ENCODE assay signal across 22 cellular contexts in the genomic region with DNA sequence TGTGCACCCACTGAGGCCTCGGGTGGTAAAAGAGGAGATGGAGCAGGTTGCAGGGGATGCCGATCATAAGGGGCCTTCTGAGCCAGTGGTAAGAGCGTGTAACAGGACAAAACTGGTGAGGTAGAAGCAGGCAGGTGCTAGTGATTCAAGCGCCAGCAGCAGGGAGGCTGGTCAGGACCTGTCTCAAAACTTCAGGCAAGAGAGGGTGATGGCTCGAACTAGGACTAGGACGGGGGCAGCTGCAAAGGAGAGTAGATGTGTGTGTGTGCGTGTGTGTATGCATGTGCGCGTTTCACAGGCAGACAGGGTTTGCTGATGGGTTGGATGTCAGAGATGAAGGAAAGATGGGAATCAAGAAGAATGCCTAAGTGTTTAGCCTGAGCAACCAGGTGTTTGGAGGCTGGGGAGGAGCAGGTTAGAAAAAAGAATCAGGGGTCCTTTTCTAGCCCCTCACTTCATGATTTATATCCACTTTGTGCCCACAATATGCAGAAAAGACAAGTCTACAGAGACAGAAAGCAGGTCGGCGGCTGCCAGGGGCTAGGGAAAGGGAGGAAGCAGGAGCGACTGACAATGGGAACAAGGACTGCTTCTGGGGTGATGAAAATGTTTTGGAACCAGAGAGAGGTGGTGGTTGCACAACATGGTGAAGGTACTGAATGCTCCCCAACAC. TPM values are rescaled to one million over a fixed set of nuclear protein-coding genes. Genes with fewer than 3 reads are reported as not detected.
A peak's percentile ranks its signal among the peaks of the same experiment; 100 is the strongest.
DNase-seq lines count a peak whose midpoint lies in the region; ATAC-seq and TF ChIP-seq lines count a peak whose summit lies in the region.
"Had no signal": no experiment of that assay in that cellular context is flagged by ENCODE, and none has a peak within 500 bp of the region (broad histone marks: within the 10 kb centered on the region; RNA-seq: fewer than 3 reads in every experiment).

No MANE protein-coding gene starts in this region.

- intact Hi-C loops in IMR-90 (cut with micrococcal nuclease): no loop called here

- no peak overlapping the region for H4K8ac ChIP-seq in IMR-90 (ENCODE audit: low read depth in 2 of 2, low read length in 2 of 2)

- H3K27me3 ChIP-seq in IMR-90 (ENCODE audit: control insufficient read depth, insufficient read depth, low read length): no peaks in the 10 kb centered on the region
- no peaks in the 10 kb centered on the region for H3K27me3 ChIP-seq in osteoblast (ENCODE audit: insufficient read depth, low read length)

- TF ChIP-seq CTCF in IMR-90 (conservative IDR thresholded peaks at IDR 0.05; ENCODE audit: low read depth, low read length): no peak
- TF ChIP-seq CTCF in osteoblast (IDR thresholded peaks at IDR 0.05; ENCODE audit: extremely low read depth, low read depth, low read length): no peak

- ATAC-seq in IMR-90 (ENCODE audit: low read depth) (no peak), GM19023 (IDR thresholded peaks at IDR 0.05; ENCODE audit: unreplicated experiment) (no peak), GM18519 (IDR thresholded peaks at IDR 0.05; ENCODE audit: low FRiP score, unreplicated experiment) (no peak), HG02970 (IDR thresholded peaks at IDR 0.05; ENCODE audit: low FRiP score, unreplicated experiment) (no peak)
- ATAC-seq: K562, Right ventricle myocardium inferior had no signal

- in situ Hi-C loops in IMR-90 (cut with MboI; ENCODE audit: low sequenced_read_pairs): no loop called here

- H3K4me3 Mint-ChIP-seq in activated naive CD4-positive, alpha-beta T cell treated with anti-CD3 and anti-CD28 coated beads, Interleukin-2, amount 50 U/mL, for 24 hours: no peak overlapping the region
- H3K4me3 Mint-ChIP-seq in activated naive CD4-positive, alpha-beta T cell treated with anti-CD3 and anti-CD28 coated beads, Interleukin-2, amount 10 ng/mL, durations not matched to agents 7 days and 5 days: no peak overlapping the region
- H3K4me3 Mint-ChIP-seq: HFFc6 had no signal

- H3K27ac ChIP-seq in IMR-90 (ENCODE audit: insufficient read depth, low read length) (no peak overlapping the region), caudate nucleus (ENCODE audit: low read depth, low read length) (peak overlapping the region; percentile 52), osteoblast (ENCODE audit: low read depth, low read length) (no peak overlapping the region)

- H2AK9ac ChIP-seq in IMR-90 (replicated peaks; ENCODE audit: low read depth, low read length, poor library complexity): peak overlapping the region; percentile 76

- H3K4ac ChIP-seq in IMR-90 (ENCODE audit: low read depth, low read length): no peak overlapping the region

- H3K36me3 Mint-ChIP-seq in activated naive CD4-positive, alpha-beta T cell treated with anti-CD3 and anti-CD28 coated beads, Interleukin-2, amount 50 U/mL, for 24 hours: peaks cover 1% of the 10 kb centered on the region
- peaks cover 50% of the 10 kb centered on the region for H3K36me3 Mint-ChIP-seq in activated naive CD4-positive, alpha-beta T cell treated with anti-CD3 and anti-CD28 coated beads, Interleukin-2, amount 10 ng/mL, durations not matched to agents 7 days and 5 days

- no peaks in the 10 kb centered on the region for H3K36me3 ChIP-seq in IMR-90 (ENCODE audit: control insufficient read depth, insufficient read depth, low read length)
- H3K36me3 ChIP-seq in osteoblast (ENCODE audit: insufficient read depth, low read length): no peaks in the 10 kb centered on the region

- H4K20me1 ChIP-seq in IMR-90 (ENCODE audit: insufficient read depth, low read length) (no peaks in the 10 kb centered on the region), osteoblast (ENCODE audit: insufficient read depth, low read length) (no peaks in the 10 kb centered on the region)

- dilution Hi-C loops in IMR-90 (cut with HindIII; ENCODE audit: low sequenced_read_pairs, unreplicated experiment): no loop called here

- peak overlapping the region; percentile 69 for H3K27ac Mint-ChIP-seq in activated naive CD4-positive, alpha-beta T cell treated with anti-CD3 and anti-CD28 coated beads, Interleukin-2, amount 50 U/mL, for 24 hours
- no peak overlapping the region for H3K27ac Mint-ChIP-seq in activated naive CD4-positive, alpha-beta T cell treated with anti-CD3 and anti-CD28 coated beads, Interleukin-2, amount 10 ng/mL, durations not matched to agents 7 days and 5 days
- H3K27ac Mint-ChIP-seq: HFFc6 had no signal

- H3K9ac ChIP-seq in IMR-90 (ENCODE audit: low read depth, low read length): no peak overlapping the region

- H3K14ac ChIP-seq in IMR-90 (replicated peaks; ENCODE audit: low read depth, low read length): no peak overlapping the region

- H3K4me2 ChIP-seq in IMR-90 (ENCODE audit: low read depth, low read length) (no peak overlapping the region), osteoblast (ENCODE audit: insufficient read depth, low read length) (no peak overlapping the region)

- no peak overlapping the region for H2BK15ac ChIP-seq in IMR-90 (ENCODE audit: low read depth, low read length)

- H4K91ac ChIP-seq in IMR-90 (ENCODE audit: insufficient read depth, low read depth, low read length): no peak overlapping the region

- no peaks in the 10 kb centered on the region for H3K79me1 ChIP-seq in IMR-90 (ENCODE audit: low read depth in 1 of 2, low read length in 2 of 2)

- no peaks in the 10 kb centered on the region for H3K9me3 Mint-ChIP-seq in activated naive CD4-positive, alpha-beta T cell treated with anti-CD3 and anti-CD28 coated beads, Interleukin-2, amount 50 U/mL, for 24 hours
- H3K9me3 Mint-ChIP-seq in activated naive CD4-positive, alpha-beta T cell treated with anti-CD3 and anti-CD28 coated beads, Interleukin-2, amount 10 ng/mL, durations not matched to agents 7 days and 5 days: no peaks in the 10 kb centered on the region

- no peak overlapping the region for H3K23ac ChIP-seq in IMR-90 (ENCODE audit: low read depth, low read length)

- H3K9me3 ChIP-seq in IMR-90 (ENCODE audit: control insufficient read depth, insufficient read depth, low read length) (no peaks in the 10 kb centered on the region; the same call in none of the 2 replicates), osteoblast (ENCODE audit: low read depth, low read length) (no peaks in the 10 kb centered on the region)

- CTCF ChIA-PET in activated naive CD4-positive, alpha-beta T cell treated with anti-CD3 and anti-CD28 coated beads, Interleukin-2, amount 10 ng/mL, durations not matched to agents 7 days and 5 days (lab: Charles Lee): interaction anchor here (1.0 to 1.4 kb wide), 2 partner anchors 46 to 56 kb away, joined by 3 to 4 read pairs; no protein-coding TSS in a partner anchor
- CTCF ChIA-PET in IMR-90 (lab: Yijun Ruan, JAX): no interaction called here

- H3K79me2 ChIP-seq in osteoblast (ENCODE audit: insufficient read depth, low read length): no peaks in the 10 kb centered on the region

- WGBS in IMR-90 (ENCODE audit: extremely low coverage in 2 of 2, insufficient read length in 1 of 2), 2 experiments: 33% methylated on average over 6 of the region's 12 CpGs; no CpG with 5 or more reads in 1 of the 2 experiments

- no peak overlapping the region for H2BK5ac ChIP-seq in IMR-90 (ENCODE audit: low read depth, low read length, poor library complexity, severe bottlenecking)

- H3K27me3 Mint-ChIP-seq in activated naive CD4-positive, alpha-beta T cell treated with anti-CD3 and anti-CD28 coated beads, Interleukin-2, amount 50 U/mL, for 24 hours: no peaks in the 10 kb centered on the region
- no peaks in the 10 kb centered on the region for H3K27me3 Mint-ChIP-seq in activated naive CD4-positive, alpha-beta T cell treated with anti-CD3 and anti-CD28 coated beads, Interleukin-2, amount 10 ng/mL, durations not matched to agents 7 days and 5 days

- DNase-seq in activated naive CD4-positive, alpha-beta T cell treated with anti-CD3 and anti-CD28 coated beads, Interleukin-2, amount 10 ng/mL, durations not matched to agents 7 days and 5 days: no peak
- DNase-seq in IMR-90 (no peak), caudate nucleus (lab: John Stamatoyannopoulos, UW) (peak in 2 of 61 donors; percentile 17 to 27), osteoblast (ENCODE audit: insufficient read length, low spot score, missing footprints) (peak; percentile 18)
- DNase-seq: 8988T, C1 segment of cervical spinal cord, EL, H7, HFFc6, MM.1S, NCI-H1105 treated with DMSO at 0.1 percent for 48 hours, NCI-H2029 treated with DMSO at 0.1 percent for 48 hours, NCI-H226, NCI-H510A treated with DMSO at 0.1 percent for 48 hours, NCI-H82 had no signal

- H3K56ac ChIP-seq in IMR-90 (ENCODE audit: extremely low read depth, insufficient read depth, low read length): no peak overlapping the region

- no peak overlapping the region for H3K18ac ChIP-seq in IMR-90 (ENCODE audit: low read depth, low read length)

- H2BK120ac ChIP-seq in IMR-90 (ENCODE audit: low read depth, low read length): no peak overlapping the region

- H4K5ac ChIP-seq in IMR-90 (ENCODE audit: low read depth, low read length): no peak overlapping the region

- H3K4me1 ChIP-seq in IMR-90 (ENCODE audit: control insufficient read depth, insufficient read depth, low read length) (no peaks in the 10 kb centered on the region), osteoblast (ENCODE audit: insufficient read depth, low read length) (no peaks in the 10 kb centered on the region)

- H2BK20ac ChIP-seq in IMR-90 (ENCODE audit: low read depth, low read length): no peak overlapping the region

- H2AK5ac ChIP-seq in IMR-90 (ENCODE audit: low read depth, low read length): no peak overlapping the region

- H2AFZ ChIP-seq in IMR-90 (replicated peaks; ENCODE audit: low read length, poor library complexity) (no peak overlapping the region), osteoblast (ENCODE audit: low read length) (no peak overlapping the region)

- H3K4me1 Mint-ChIP-seq in activated naive CD4-positive, alpha-beta T cell treated with anti-CD3 and anti-CD28 coated beads, Interleukin-2, amount 50 U/mL, for 24 hours: peaks cover 72% of the 10 kb centered on the region
- peaks cover 78% of the 10 kb centered on the region for H3K4me1 Mint-ChIP-seq in activated naive CD4-positive, alpha-beta T cell treated with anti-CD3 and anti-CD28 coated beads, Interleukin-2, amount 10 ng/mL, durations not matched to agents 7 days and 5 days

- H3K4me3 ChIP-seq in IMR-90 (ENCODE audit: insufficient read depth, low read depth, low read length) (no peak overlapping the region), osteoblast (ENCODE audit: insufficient read depth, low read length) (no peak overlapping the region)
- H3K4me3 ChIP-seq: K562 had no signal

- POLR2A ChIA-PET in IMR-90 (lab: Charles Lee; ENCODE audit: unreplicated experiment): no interaction called here

- no TSS peak for BruUV-seq in IMR-90 (replicated peaks; lab: Mats Ljungman, UMichigan)

- no peaks in the 10 kb centered on the region for H3K9me1 ChIP-seq in IMR-90 (ENCODE audit: insufficient read depth, low read length)

- no peak for TF ChIP-seq POLR2A in IMR-90 (IDR thresholded peaks at IDR 0.05; ENCODE audit: low read depth, low read length)

- TF ChIP-seq RAD21 in IMR-90 (IDR thresholded peaks at IDR 0.05; ENCODE audit: low read length): no peak

TF ChIP-seq in IMR-90, 13 proteins besides CTCF, POLR2A, EP300 and RAD21 (continues in another document):
- TF ChIP-seq BHLHE40 (IDR thresholded peaks at IDR 0.05; ENCODE audit: low read depth, low read length) (no peak), SMC3 (IDR thresholded peaks at IDR 0.05; ENCODE audit: low read depth, low read length) (no peak)

RNA-seq across cellular contexts. Expression of a gene that starts 15.2 kb away (rescaled TPM):
- total RNA-seq in IMR-90 (2012; rRNA removed) (not detected in 2 replicates), osteoblast (0.36 and 0.59 TPM in 2 replicates)
- not detected in 2 replicates for polyA plus RNA-seq in IMR-90 (2012; rRNA removed)
- polyA plus RNA-seq in IMR-90 (2012; cell fraction: cytosol; rRNA removed): not detected in 2 replicates
- polyA plus RNA-seq in IMR-90 (2012; cell fraction: nucleus; rRNA removed; ENCODE audit: low replicate concordance): not detected in 2 replicates
- total RNA-seq: HFFc6, K562, LHCN-M2 had no signal
